ENCODE assay signal across 14 cellular contexts in genomic region chr2:217913415-217913814, GRCh38.
A peak's percentile ranks its signal among the peaks of the same experiment; 100 is the strongest.
DNase-seq lines count a peak whose midpoint lies in the region; ATAC-seq and TF ChIP-seq lines count a peak whose summit lies in the region.
"Had no signal": no experiment of that assay in that cellular context is flagged by ENCODE, and none has a peak within 500 bp of the region (broad histone marks: within the 10 kb centered on the region; RNA-seq: fewer than 3 reads in every experiment).

No MANE protein-coding gene starts in this region.

- no peak overlapping the region for H3K27ac Mint-ChIP-seq in activated T-helper 2 cell treated with anti-CD3 and anti-CD28 coated beads, Interferon-gamma antibody, Interleukin-2, Interleukin-4, amounts not matched to agents 10 μg/mL and 5 μg/mL and 100 μg/mL, durations not matched to agents 14 hours and 24 hours and 36 hours

- H3K27me3 ChIP-seq in gastroesophageal sphincter (no peaks in the 10 kb centered on the region), muscle layer of colon (ENCODE audit: control insufficient read depth in 1 of 2, insufficient read depth in 2 of 2, low read length in 2 of 2) (no peaks in the 10 kb centered on the region)

- H3K9me3 Mint-ChIP-seq in activated T-helper 2 cell treated with anti-CD3 and anti-CD28 coated beads, Interferon-gamma antibody, Interleukin-2, Interleukin-4, amounts not matched to agents 10 μg/mL and 5 μg/mL and 100 μg/mL, durations not matched to agents 14 hours and 24 hours and 36 hours: no peaks in the 10 kb centered on the region
- H3K9me3 Mint-ChIP-seq: neural progenitor cell had no signal

- intact Hi-C loops in activated T-helper 2 cell treated with anti-CD3 and anti-CD28 coated beads, Interferon-gamma antibody, Interleukin-2, Interleukin-4, amounts not matched to agents 10 μg/mL and 5 μg/mL and 100 μg/mL, durations not matched to agents 14 hours and 24 hours and 36 hours (cut with micrococcal nuclease): no loop called here

- H3K27me3 Mint-ChIP-seq in activated T-helper 2 cell treated with anti-CD3 and anti-CD28 coated beads, Interferon-gamma antibody, Interleukin-2, Interleukin-4, amounts not matched to agents 10 μg/mL and 5 μg/mL and 100 μg/mL, durations not matched to agents 14 hours and 24 hours and 36 hours (ENCODE audit: low read depth): no peaks in the 10 kb centered on the region

- H3K4me3 ChIP-seq in gastroesophageal sphincter (peak overlapping the region in 1 of 2 donors; percentile 31), muscle layer of colon (ENCODE audit: low read depth in 1 of 2, low read length in 2 of 2) (peak overlapping the region in 1 of 2 donors; percentile 25)
- H3K4me3 ChIP-seq: neural progenitor cell had no signal

- peak; percentile 9 for ATAC-seq in gastroesophageal sphincter

- no peak for TF ChIP-seq POLR2A in gastroesophageal sphincter (IDR thresholded peaks at IDR 0.05)

- peaks cover 0 to 18% of the 10 kb centered on the region in 2 donors for H3K36me3 ChIP-seq in gastroesophageal sphincter
- H3K36me3 ChIP-seq in muscle layer of colon (ENCODE audit: insufficient read depth, low read length): peaks cover 33% of the 10 kb centered on the region
- H3K36me3 ChIP-seq: neural progenitor cell had no signal

- peak overlapping the region; percentile 2 for H3K9ac ChIP-seq in muscle layer of colon (ENCODE audit: low read length)
- H3K9ac ChIP-seq: neural progenitor cell had no signal

- no peak for TF ChIP-seq EP300 in gastroesophageal sphincter (IDR thresholded peaks at IDR 0.05)

- H3K27ac ChIP-seq in gastroesophageal sphincter: peak overlapping the region; percentile 97 to 99 (median 97)
- H3K27ac ChIP-seq in muscle layer of colon (ENCODE audit: low read depth, low read length): peak overlapping the region; percentile 97
- peak overlapping the region; percentile 62 for H3K27ac ChIP-seq in substantia nigra (ENCODE audit: low read depth, low read length, poor library complexity, severe bottlenecking)
- H3K27ac ChIP-seq: neural progenitor cell had no signal

- DNase-seq in SKM-1 (lab: John Stamatoyannopoulos, UW; ENCODE audit: unreplicated experiment): peak; percentile 10
- DNase-seq in substantia nigra (lab: John Stamatoyannopoulos, UW): no peak
- DNase-seq in NCI-H748 treated with DMSO at 0.1 percent for 48 hours (lab: John Stamatoyannopoulos, UW): no peak
- DNase-seq in NCI-H446 (lab: John Stamatoyannopoulos, UW): no peak
- DNase-seq in activated T-helper 2 cell treated with anti-CD3 and anti-CD28 coated beads, Interferon-gamma antibody, Interleukin-2, Interleukin-4, amounts not matched to agents 10 μg/mL and 5 μg/mL and 100 μg/mL, durations not matched to agents 14 hours and 24 hours and 36 hours (ENCODE audit: low spot score): no peak
- no peak for DNase-seq in NCI-H774 (lab: John Stamatoyannopoulos, UW)
- DNase-seq: activated CD4-positive, CD25-positive, alpha-beta regulatory T cell treated with anti-CD3 and anti-CD28 coated beads, Interleukin-2, amount 50 U/mL, for 72 hours; activated T-cell treated with anti-CD3 and anti-CD28 coated beads for 4 hours; effector CD8-positive, alpha-beta T cell; foreskin melanocyte; NCI-H2171 treated with DMSO at 0.1 percent for 48 hours had no signal

- peaks cover 67 to 100% (median 98%) of the 10 kb centered on the region in 3 donors for H3K4me1 ChIP-seq in gastroesophageal sphincter
- peaks cover 99% of the 10 kb centered on the region for H3K4me1 ChIP-seq in muscle layer of colon (ENCODE audit: insufficient read depth, low read length)

- H3K4me3 Mint-ChIP-seq in activated T-helper 2 cell treated with anti-CD3 and anti-CD28 coated beads, Interferon-gamma antibody, Interleukin-2, Interleukin-4, amounts not matched to agents 10 μg/mL and 5 μg/mL and 100 μg/mL, durations not matched to agents 14 hours and 24 hours and 36 hours (ENCODE audit: low read depth): no peak overlapping the region
- H3K4me3 Mint-ChIP-seq: neural progenitor cell had no signal

- no peaks in the 10 kb centered on the region for H3K4me1 Mint-ChIP-seq in activated T-helper 2 cell treated with anti-CD3 and anti-CD28 coated beads, Interferon-gamma antibody, Interleukin-2, Interleukin-4, amounts not matched to agents 10 μg/mL and 5 μg/mL and 100 μg/mL, durations not matched to agents 14 hours and 24 hours and 36 hours (ENCODE audit: low read depth)

- no peaks in the 10 kb centered on the region for H3K36me3 Mint-ChIP-seq in activated T-helper 2 cell treated with anti-CD3 and anti-CD28 coated beads, Interferon-gamma antibody, Interleukin-2, Interleukin-4, amounts not matched to agents 10 μg/mL and 5 μg/mL and 100 μg/mL, durations not matched to agents 14 hours and 24 hours and 36 hours (ENCODE audit: low read depth)
- H3K36me3 Mint-ChIP-seq: neural progenitor cell had no signal

- no peaks in the 10 kb centered on the region for H3K9me3 ChIP-seq in gastroesophageal sphincter
- H3K9me3 ChIP-seq in muscle layer of colon (ENCODE audit: low read length): no peaks in the 10 kb centered on the region

- 80% methylated on average over 1 of the region's 2 CpGs; no CpG with 5 or more reads in 1 of the 2 donors for WGBS in gastroesophageal sphincter (ENCODE audit: low coverage in 1 of 2), 2 donors

- TF ChIP-seq CTCF in gastroesophageal sphincter (IDR thresholded peaks at IDR 0.05): peak in 1 of 4 experiments; percentile 32
